ENCODE assay signal across 8 cellular contexts in genomic region chr2:202911513-202912341, GRCh38. TPM values are rescaled to one million over a fixed set of nuclear protein-coding genes. Genes with fewer than 3 reads are reported as not detected.
DNase-seq lines count a peak whose midpoint lies in the region; ATAC-seq and TF ChIP-seq lines count a peak whose summit lies in the region.

Gene CARF, plus strand, starts transcription at chr2:202912275. Its CDS starts 29,628 bp downstream, at chr2:202941903.
Gene WDR12, minus strand, starts transcription at chr2:202911673. Its CDS starts 197 bp downstream, at chr2:202911476.

- H3K4me2 ChIP-seq in hepatocyte, result peak within 1 kb of the TSS; percentile 78

- intact Hi-C loops in vagina (cut with DNase I), result no loop called here

- H3K4me1 ChIP-seq in hepatocyte (ENCODE audit: insufficient read depth) (peaks cover 13% of the 10 kb centered on the region), rectal smooth muscle tissue (ENCODE audit: control insufficient read depth, insufficient read depth, low read length) (peaks cover 3% of the 10 kb centered on the region), vagina (peaks cover 21% of the 10 kb centered on the region)

- H3K27ac ChIP-seq in hepatocyte (peak within 1 kb of the TSS; percentile 91), rectal smooth muscle tissue (ENCODE audit: low read depth, low read length) (peak within 1 kb of the TSS; percentile 88), vagina (peak within 1 kb of the TSS; percentile 77)

- peak within 1 kb of the TSS; percentile 66 for H3K9ac ChIP-seq in rectal smooth muscle tissue (ENCODE audit: low read length)

- in situ Hi-C loops in astrocyte of the cerebellum (cut with HindIII; ENCODE audit: low sequenced_read_pairs), result no loop called here

- DNase-seq in NCI-H2029 (lab: John Stamatoyannopoulos, UW), result peak; percentile 88
- peak; percentile 86 for DNase-seq in T-helper 9 cell
- DNase-seq in astrocyte of the cerebellum (ENCODE audit: low read depth), result peak; percentile 86
- DNase-seq in hepatocyte (ENCODE audit: low spot score), result peak; percentile 96
- peak in 1 of 2 donors; percentile 92 for DNase-seq in vagina (ENCODE audit: extremely low spot score in 2 of 2)

- H3K27me3 ChIP-seq in hepatocyte (no peaks in the 10 kb centered on the region), rectal smooth muscle tissue (ENCODE audit: control insufficient read depth, insufficient read depth, low read length) (no peaks in the 10 kb centered on the region), vagina (no peaks in the 10 kb centered on the region)

- under 1% methylated on average over 39 of the region's 39 CpGs for WGBS in hepatocyte (ENCODE audit: low lambda C conversion rate, missing lambda C conversion rate)

- TF ChIP-seq CTCF in astrocyte of the cerebellum (IDR thresholded peaks at IDR 0.05; ENCODE audit: low read depth, low read length, missing control alignments), result no peak
- TF ChIP-seq CTCF in hepatocyte (IDR thresholded peaks at IDR 0.05; ENCODE audit: poor library complexity), result no peak
- TF ChIP-seq CTCF in vagina (IDR thresholded peaks at IDR 0.05), result peak in 1 of 3 experiments; percentile 22

- peaks cover 48% of the 10 kb centered on the region for H3K79me2 ChIP-seq in hepatocyte

- H3K36me3 ChIP-seq in hepatocyte (replicated peaks; ENCODE audit: insufficient read depth, low read depth), result no peaks in the 10 kb centered on the region
- no peaks in the 10 kb centered on the region for H3K36me3 ChIP-seq in rectal smooth muscle tissue (ENCODE audit: control insufficient read depth, insufficient read depth, low read length)
- H3K36me3 ChIP-seq in vagina, result no peaks in the 10 kb centered on the region

- peak within 1 kb of the TSS; percentile 84 for H2AFZ ChIP-seq in hepatocyte

- ATAC-seq in GM18508 (IDR thresholded peaks at IDR 0.05; ENCODE audit: insufficient read depth, unreplicated experiment) (peak; percentile 59), HG02981 (IDR thresholded peaks at IDR 0.05; ENCODE audit: unreplicated experiment) (peak; percentile 71)

- H4K20me1 ChIP-seq in hepatocyte (ENCODE audit: insufficient read depth, poor library complexity, severe bottlenecking), result peaks cover 2% of the 10 kb centered on the region

- no peaks in the 10 kb centered on the region for H3K9me2 ChIP-seq in hepatocyte (replicated peaks; ENCODE audit: insufficient read depth)

- H3K4me3 ChIP-seq in astrocyte of the cerebellum (ENCODE audit: low read depth, low read length), result peak within 1 kb of the TSS; percentile 91
- H3K4me3 ChIP-seq in hepatocyte, result peak within 1 kb of the TSS; percentile 62
- peak within 1 kb of the TSS; percentile 80 for H3K4me3 ChIP-seq in rectal smooth muscle tissue (ENCODE audit: low read length)
- peak within 1 kb of the TSS; percentile 57 to 69 for H3K4me3 ChIP-seq in vagina

- H3K9me3 ChIP-seq in hepatocyte (ENCODE audit: low read depth) (no peaks in the 10 kb centered on the region), vagina (no peaks in the 10 kb centered on the region)

- no peak for TF ChIP-seq POLR2A in vagina (IDR thresholded peaks at IDR 0.05)

RNA-seq across cellular contexts. Expression of gene CARF, which starts in this region (rescaled TPM):
- 10.3 and 13.7 TPM in 2 replicates for total RNA-seq in hepatocyte
- 4.4 and 5.1 TPM in 2 replicates for polyA plus RNA-seq in hepatocyte
- 16.5 TPM for total RNA-seq in vagina

RNA-seq across cellular contexts. Expression of gene WDR12, which starts in this region (rescaled TPM):
- 23.2 and 29.4 TPM in 2 replicates for total RNA-seq in hepatocyte
- polyA plus RNA-seq in hepatocyte, result 48.5 and 52.0 TPM in 2 replicates
- total RNA-seq in vagina, result 25.5 TPM
